In genomic region chr13:49296659-49297058, GRCh38 we compare ENCODE assay signal across 8 cellular contexts.
"Had no signal": no experiment of that assay in that cellular context is flagged by ENCODE, and none has a peak within 500 bp of the region (broad histone marks: within the 10 kb centered on the region; RNA-seq: fewer than 3 reads in every experiment).

No MANE protein-coding gene starts in this region.

- FAIRE-seq: G401.6, GM12878, GM12891, GM12892, GM18507, GM19239 had no signal

- ATAC-seq: GM12878 had no signal

- DNase-seq: GDM1, GF-D8 had no signal

- H3K4me3 ChIP-seq: GM12878 had no signal
